ENCODE assay signal across 15 cellular contexts in genomic region chr4:166941629-166942028, GRCh38.
DNase-seq lines count a peak whose midpoint lies in the region; ATAC-seq, FAIRE-seq and TF ChIP-seq lines count a peak whose summit lies in the region.
"Had no signal": no experiment of that assay in that cellular context is flagged by ENCODE, and none has a peak within 500 bp of the region (broad histone marks: within the 10 kb centered on the region; RNA-seq: fewer than 3 reads in every experiment).

No MANE protein-coding gene starts in this region.

- H3K36me3 ChIP-seq in pancreas, result no peaks in the 10 kb centered on the region
- H3K36me3 ChIP-seq: BLaER1 treated with 17β-estradiol and CSF1 and Interleukin-3, amounts not matched to agents 10 nM and 100 nM had no signal

- DNase-seq in GM12865 (ENCODE audit: low read depth) (peak; percentile 71), astrocyte of the spinal cord (ENCODE audit: low read depth, low spot score) (peak; percentile 57), pancreas (no peak), T-helper 9 cell (no peak), posterior vena cava (ENCODE audit: low spot score) (no peak)
- DNase-seq: effector memory CD4-positive, alpha-beta T cell; hypothalamus; NCI-H146; PC-9; retina had no signal

- ATAC-seq in GM21390 (IDR thresholded peaks at IDR 0.05; ENCODE audit: unreplicated experiment), result peak; percentile 65
- peak; percentile 51 for ATAC-seq in HG03439 (IDR thresholded peaks at IDR 0.05; ENCODE audit: unreplicated experiment)
- no peak for ATAC-seq in pancreas
- no peak for ATAC-seq in HG02678 (IDR thresholded peaks at IDR 0.05; ENCODE audit: unreplicated experiment)

- TF ChIP-seq CTCF in GM12865 (IDR thresholded peaks at IDR 0.05; ENCODE audit: insufficient read depth, low read depth, low read length, missing control alignments) (no peak), astrocyte of the spinal cord (IDR thresholded peaks at IDR 0.05; ENCODE audit: low read depth, low read length) (no peak), pancreas (IDR thresholded peaks at IDR 0.05) (no peak)

- H3K4me3 ChIP-seq in GM12865 (ENCODE audit: low read depth, low read length) (no peak overlapping the region), astrocyte of the spinal cord (ENCODE audit: low read depth, low read length) (no peak overlapping the region), pancreas (no peak overlapping the region)
- H3K4me3 ChIP-seq: BLaER1 treated with 17β-estradiol and CSF1 and Interleukin-3, amounts not matched to agents 10 nM and 100 nM; PC-9 had no signal

- H3K9me3 ChIP-seq in pancreas, result peaks cover 0 to 3% (median 0%) of the 10 kb centered on the region in 4 donors
- H3K9me3 ChIP-seq: BLaER1 treated with 17β-estradiol and CSF1 and Interleukin-3, amounts not matched to agents 10 nM and 100 nM had no signal

- 59 to 73% methylated on average over 6 of the region's 6 CpGs for WGBS in pancreas, 2 donors

- in situ Hi-C loops in astrocyte of the spinal cord (cut with HindIII; ENCODE audit: low sequenced_read_pairs), result no loop called here

- H3K27ac ChIP-seq in pancreas, result no peak overlapping the region
- H3K27ac ChIP-seq: BLaER1 treated with 17β-estradiol and CSF1 and Interleukin-3, amounts not matched to agents 10 nM and 100 nM; PC-9; VCaP had no signal

- H3K4me1 ChIP-seq in pancreas, result no peaks in the 10 kb centered on the region
- H3K4me1 ChIP-seq: BLaER1 treated with 17β-estradiol and CSF1 and Interleukin-3, amounts not matched to agents 10 nM and 100 nM had no signal

- intact Hi-C loops in pancreas (cut with DNase I), result no loop called here
- intact Hi-C loops in posterior vena cava (cut with DNase I), result no loop called here

- FAIRE-seq in pancreas (lab: Jason Lieb, UNC), result no peak

- no peaks in the 10 kb centered on the region for H3K27me3 ChIP-seq in pancreas
- H3K27me3 ChIP-seq: BLaER1 treated with 17β-estradiol and CSF1 and Interleukin-3, amounts not matched to agents 10 nM and 100 nM had no signal

Comparison
In these comparisons a context has a peak if more than half of its experiments do, and no peak if none do; other contexts are left out.
1. DNase-seq: peak in GM12865 (single experiment) and astrocyte of the spinal cord (single experiment); none in pancreas (0 of 6), T-helper 9 cell (single experiment) and posterior vena cava (single experiment).
2. ATAC-seq: peak in GM21390 (single experiment) and HG03439 (single experiment); none in pancreas (0 of 4) and HG02678 (single experiment).